In the genomic region with DNA sequence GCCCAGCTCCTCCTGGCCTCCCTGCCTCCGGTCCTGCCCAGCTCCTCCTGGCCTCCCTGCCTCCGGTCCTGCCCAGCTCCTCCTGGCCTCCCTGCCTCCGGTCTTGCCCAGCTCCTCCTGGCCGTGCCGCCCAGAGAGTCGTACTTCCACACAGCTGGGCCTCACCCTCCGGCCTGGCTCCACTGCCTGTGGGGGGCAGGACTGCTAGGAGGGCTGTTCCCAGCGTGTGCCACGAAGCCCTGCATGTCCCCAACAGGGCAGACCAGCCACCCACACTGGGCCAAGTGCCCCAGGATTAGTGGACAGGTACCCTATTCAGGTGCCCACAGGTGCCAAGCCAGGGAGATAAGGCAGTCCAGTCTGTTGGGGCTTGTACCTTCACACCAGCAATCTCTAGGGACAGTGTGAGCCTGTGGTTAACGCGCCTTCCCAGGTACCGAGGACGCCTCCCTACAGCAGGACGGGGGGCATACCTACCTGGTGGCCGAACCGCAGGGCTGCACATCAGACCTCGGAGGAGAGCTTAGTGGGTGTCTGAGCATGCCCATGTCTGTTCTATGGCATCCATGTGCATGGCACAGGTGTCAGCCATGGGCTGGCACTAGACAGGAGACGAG, we compare ENCODE assay signal across 14 cellular contexts.
"Had no signal": no experiment of that assay in that cellular context is flagged by ENCODE, and none has a peak within 500 bp of the region (broad histone marks: within the 10 kb centered on the region; RNA-seq: fewer than 3 reads in every experiment).

No MANE protein-coding gene starts in this region.

- H3K9me3 ChIP-seq: colonic mucosa, pancreas, upper lobe of left lung had no signal

- H3K36me3 ChIP-seq: colonic mucosa, pancreas, upper lobe of left lung had no signal

- H3K27me3 ChIP-seq: pancreas had no signal

- H3K27ac Mint-ChIP-seq: activated CD4-positive, alpha-beta memory T cell treated with anti-CD3 and anti-CD28 coated beads for 36 hours; stimulated activated naive B cell treated with anti-CD40 and anti-IgM and Interleukin-4, amounts not matched to agents 10 μg/mL and 1 μg/mL and 100 μg/mL, for 72 hours had no signal

- H3K4me3 ChIP-seq: colonic mucosa, pancreas, upper lobe of left lung had no signal

- H3K4me3 Mint-ChIP-seq: activated CD4-positive, alpha-beta memory T cell treated with anti-CD3 and anti-CD28 coated beads for 36 hours; activated T-cell treated with anti-CD3 and anti-CD28 coated beads, Interleukin-2, amount 50 U/mL, for 4 hours; stimulated activated naive B cell treated with anti-CD40 and anti-IgM and Interleukin-4, amounts not matched to agents 10 μg/mL and 1 μg/mL and 100 μg/mL, for 72 hours had no signal

- H3K9me3 Mint-ChIP-seq: activated CD4-positive, alpha-beta memory T cell treated with anti-CD3 and anti-CD28 coated beads for 36 hours; activated T-cell treated with anti-CD3 and anti-CD28 coated beads, Interleukin-2, amount 50 U/mL, for 4 hours; stimulated activated naive B cell treated with anti-CD40 and anti-IgM and Interleukin-4, amounts not matched to agents 10 μg/mL and 1 μg/mL and 100 μg/mL, for 72 hours had no signal

- H3K36me3 Mint-ChIP-seq: activated CD4-positive, alpha-beta memory T cell treated with anti-CD3 and anti-CD28 coated beads for 36 hours; stimulated activated naive B cell treated with anti-CD40 and anti-IgM and Interleukin-4, amounts not matched to agents 10 μg/mL and 1 μg/mL and 100 μg/mL, for 72 hours had no signal

- DNase-seq: activated CD4-positive, alpha-beta memory T cell treated with anti-CD3 and anti-CD28 coated beads for 36 hours; activated gamma-delta T cell; activated T-cell treated with anti-CD3 and anti-CD28 coated beads, Interleukin-2, amount 50 U/mL, for 4 hours; colonic mucosa; effector CD4-positive, alpha-beta T cell; hypothalamus; mesendoderm; stimulated activated CD4-positive, alpha-beta T cell treated with anti-CD3 and anti-CD28 coated beads, Interleukin-2, amount 100 ng/mL, for 24 hours; stimulated activated naive B cell treated with anti-CD40 and anti-IgM and Interleukin-4, amounts not matched to agents 10 μg/mL and 1 μg/mL and 100 μg/mL, for 72 hours; substantia nigra; T1000 had no signal

- H3K4me1 ChIP-seq: colonic mucosa had no signal

- H3K27ac ChIP-seq: colonic mucosa, pancreas, upper lobe of left lung, VCaP had no signal
